Comparison of ENCODE assay signal across 13 cellular contexts in the genomic region with DNA sequence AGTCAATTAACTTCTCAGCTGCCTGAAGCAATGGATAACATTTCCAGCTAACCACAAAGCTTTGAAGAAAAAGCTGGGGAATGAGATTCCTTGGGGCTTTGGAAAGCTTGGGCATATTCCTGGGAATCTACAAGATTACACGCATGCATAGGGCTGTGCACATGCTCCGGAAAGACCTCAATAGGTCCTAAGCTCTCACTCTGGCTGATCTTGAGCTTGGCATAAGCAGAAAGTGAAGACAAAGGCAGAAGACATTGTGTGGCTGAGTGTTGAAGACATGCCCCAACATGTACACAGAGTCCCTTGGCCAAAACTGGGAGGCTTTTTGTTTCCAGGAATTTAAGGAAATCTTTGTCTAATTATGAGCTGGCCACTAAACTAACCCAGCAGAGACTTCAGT. TPM values are rescaled to one million over a fixed set of nuclear protein-coding genes. Genes with fewer than 3 reads are reported as not detected.
DNase-seq lines count a peak whose midpoint lies in the region; ATAC-seq and TF ChIP-seq lines count a peak whose summit lies in the region.
"Had no signal": no experiment of that assay in that cellular context is flagged by ENCODE, and none has a peak within 500 bp of the region (broad histone marks: within the 10 kb centered on the region; RNA-seq: fewer than 3 reads in every experiment).

No MANE protein-coding gene starts in this region.

- H2BK120ac ChIP-seq in neuronal stem cell (ENCODE audit: low read depth, low read length): no peak overlapping the region

- no peak overlapping the region for H4K91ac ChIP-seq in neuronal stem cell (ENCODE audit: low read depth, low read length, poor library complexity)

- H2BK5ac ChIP-seq in neuronal stem cell (ENCODE audit: low read length): no peak overlapping the region

- DNase-seq in ELF-1 (ENCODE audit: low read depth, low spot score) (peak; percentile 56), NCI-H69 (lab: John Stamatoyannopoulos, UW) (peak; percentile 31), neuronal stem cell (ENCODE audit: low spot score) (no peak), SHP77 treated with DMSO at 0.1 percent for 48 hours (lab: John Stamatoyannopoulos, UW) (no peak)
- DNase-seq in CD4-positive, alpha-beta T cell: no peak
- DNase-seq: activated CD8-positive, alpha-beta memory T cell treated with anti-CD3 and anti-CD28 coated beads for 24 hours; activated naive CD4-positive, alpha-beta T cell treated with anti-CD3 and anti-CD28 coated beads for 36 hours; kidney glomerular epithelial cell; spleen had no signal

- H3K9ac ChIP-seq in neuronal stem cell (ENCODE audit: low read depth, low read length, poor library complexity): no peak overlapping the region

- H3K4me2 ChIP-seq in neuronal stem cell (ENCODE audit: insufficient read depth, low read length, poor library complexity, severe bottlenecking): no peak overlapping the region

- H3K9me3 ChIP-seq in neuronal stem cell (replicated peaks in 1 of 2; ENCODE audit: control insufficient read depth in 2 of 2, insufficient read depth in 1 of 2, low read depth in 1 of 2, low read length in 2 of 2): no peaks in the 10 kb centered on the region
- no peaks in the 10 kb centered on the region for H3K9me3 ChIP-seq in CD4-positive, alpha-beta T cell (ENCODE audit: control insufficient read depth, low read length)
- H3K9me3 ChIP-seq: spleen had no signal

- H3K18ac ChIP-seq in neuronal stem cell (ENCODE audit: low read length): no peak overlapping the region

- POLR2A ChIA-PET in CD4-positive, alpha-beta T cell (lab: Charles Lee): no interaction called here

- peaks cover 14% of the 10 kb centered on the region for H3K36me3 Mint-ChIP-seq in CD4-positive, alpha-beta T cell (ENCODE audit: low read depth)
- H3K36me3 Mint-ChIP-seq: natural killer cell treated with Interleukin-12 subunit alpha and Interleukin-12 subunit beta and Interleukin-15 and Interleukin-18, amount 100 ng/mL, for 72 hours had no signal

- ATAC-seq in esophagus mucosa (peak; percentile 76), GM21576 (IDR thresholded peaks at IDR 0.05; ENCODE audit: unreplicated experiment) (no peak), GM21390 (IDR thresholded peaks at IDR 0.05; ENCODE audit: unreplicated experiment) (no peak)
- ATAC-seq in CD4-positive, alpha-beta T cell (ENCODE audit: poor library complexity): no peak
- ATAC-seq: natural killer cell treated with Interleukin-12 subunit alpha and Interleukin-12 subunit beta and Interleukin-15 and Interleukin-18, amount 100 ng/mL, for 72 hours had no signal

- no peaks in the 10 kb centered on the region for H3K27me3 Mint-ChIP-seq in CD4-positive, alpha-beta T cell

- no peak overlapping the region for H2AK5ac ChIP-seq in neuronal stem cell (ENCODE audit: low read depth, low read length)

- no peak overlapping the region for H3K14ac ChIP-seq in neuronal stem cell (ENCODE audit: low read length)

- H2BK15ac ChIP-seq in neuronal stem cell (ENCODE audit: low read length): no peak overlapping the region

- H3K4me1 ChIP-seq in neuronal stem cell (ENCODE audit: control insufficient read depth in 2 of 2, insufficient read depth in 1 of 2, low read depth in 1 of 2, low read length in 2 of 2): peaks cover 0 to 8% of the 10 kb centered on the region in 2 donors
- H3K4me1 ChIP-seq: spleen had no signal

- CTCF ChIA-PET in CD4-positive, alpha-beta T cell (lab: Charles Lee): no interaction called here

- peaks cover 0 to 9% (median 0%) of the 10 kb centered on the region in 3 experiments for H3K27me3 ChIP-seq in neuronal stem cell (ENCODE audit: control insufficient read depth in 3 of 3, insufficient read depth in 3 of 3, low read depth in 1 of 3, low read length in 3 of 3)
- H3K27me3 ChIP-seq in CD4-positive, alpha-beta T cell (ENCODE audit: control insufficient read depth, insufficient read depth, low read length): no peaks in the 10 kb centered on the region
- H3K27me3 ChIP-seq: spleen had no signal

- H3K4me1 Mint-ChIP-seq in CD4-positive, alpha-beta T cell (ENCODE audit: low read depth): no peaks in the 10 kb centered on the region

- no peak overlapping the region for H4K8ac ChIP-seq in neuronal stem cell (ENCODE audit: low read depth, low read length)

- no peak overlapping the region for H3K27ac ChIP-seq in neuronal stem cell (replicated peaks; ENCODE audit: low read length)
- no peak overlapping the region for H3K27ac ChIP-seq in CD4-positive, alpha-beta T cell (ENCODE audit: low read depth, low read length)
- H3K27ac ChIP-seq: spleen had no signal

- H3K79me1 ChIP-seq in neuronal stem cell (ENCODE audit: low read depth, low read length): no peaks in the 10 kb centered on the region

- H3K27ac Mint-ChIP-seq in CD4-positive, alpha-beta T cell: no peak overlapping the region
- H3K27ac Mint-ChIP-seq: natural killer cell treated with Interleukin-12 subunit alpha and Interleukin-12 subunit beta and Interleukin-15 and Interleukin-18, amount 100 ng/mL, for 72 hours had no signal

- no peak overlapping the region for H3K4me3 Mint-ChIP-seq in CD4-positive, alpha-beta T cell
- H3K4me3 Mint-ChIP-seq: activated naive CD4-positive, alpha-beta T cell treated with anti-CD3 and anti-CD28 coated beads for 36 hours; natural killer cell treated with Interleukin-12 subunit alpha and Interleukin-12 subunit beta and Interleukin-15 and Interleukin-18, amount 100 ng/mL, for 72 hours had no signal

- H2AFZ ChIP-seq in neuronal stem cell (ENCODE audit: low read length): peak overlapping the region; percentile 26

- no peak overlapping the region for H2BK12ac ChIP-seq in neuronal stem cell (ENCODE audit: low read length)

- H3K9me3 Mint-ChIP-seq in CD4-positive, alpha-beta T cell: no peaks in the 10 kb centered on the region
- H3K9me3 Mint-ChIP-seq: activated naive CD4-positive, alpha-beta T cell treated with anti-CD3 and anti-CD28 coated beads for 36 hours; natural killer cell treated with Interleukin-12 subunit alpha and Interleukin-12 subunit beta and Interleukin-15 and Interleukin-18, amount 100 ng/mL, for 72 hours had no signal

- no peak overlapping the region for H3K4ac ChIP-seq in neuronal stem cell (ENCODE audit: low read length)

- intact Hi-C loops in CD4-positive, alpha-beta T cell (cut with DNase I, micrococcal nuclease): no loop called here

- WGBS in neuronal stem cell (ENCODE audit: extremely low coverage in 2 of 2, insufficient read length in 2 of 2, insufficient replicate concordance in 1 of 2), 2 donors: no CpG with 5 or more reads among the region's 2 CpGs

- no peaks in the 10 kb centered on the region for H3K36me3 ChIP-seq in neuronal stem cell (replicated peaks in 1 of 2; ENCODE audit: control insufficient read depth in 2 of 2, insufficient read depth in 2 of 2, low read length in 2 of 2)

- H3K23ac ChIP-seq in neuronal stem cell (ENCODE audit: low read depth, low read length, poor library complexity): no peak overlapping the region

- no peak for TF ChIP-seq CTCF in CD4-positive, alpha-beta T cell (IDR thresholded peaks at IDR 0.05)

- H3K4me3 ChIP-seq in neuronal stem cell (ENCODE audit: low read length in 2 of 2): no peak overlapping the region
- H3K4me3 ChIP-seq: spleen had no signal

RNA-seq across cellular contexts. Expression of gene ATG4A, which starts 31.2 kb away (rescaled TPM):
- total RNA-seq in esophagus mucosa: 7.8 TPM
- 4.4 TPM for polyA plus RNA-seq in neuronal stem cell (2013, experiment 1 of 2)
- polyA plus RNA-seq in neuronal stem cell (2013, experiment 2 of 2): 4.8 TPM
- total RNA-seq in CD4-positive, alpha-beta T cell: 1 to 10 TPM; 2.9 to 4.0 TPM

RNA-seq across cellular contexts. Expression of gene PSMD10, which starts 31.4 kb away (rescaled TPM):
- 28.6 TPM for total RNA-seq in esophagus mucosa
- polyA plus RNA-seq in neuronal stem cell (2013, experiment 1 of 2): 73.8 TPM
- polyA plus RNA-seq in neuronal stem cell (2013, experiment 2 of 2): 74.1 TPM
- 10 to 100 TPM; 18.6 to 24.1 TPM for total RNA-seq in CD4-positive, alpha-beta T cell

Comparison
In these comparisons a context has a peak if more than half of its experiments do, and no peak if none do; other contexts are left out.
1. DNase-seq: peak in ELF-1 (single experiment) and NCI-H69 (single experiment); none in neuronal stem cell (single experiment), SHP77 treated with DMSO at 0.1 percent for 48 hours (single experiment) and CD4-positive, alpha-beta T cell (0 of 10).